In the genomic region with DNA sequence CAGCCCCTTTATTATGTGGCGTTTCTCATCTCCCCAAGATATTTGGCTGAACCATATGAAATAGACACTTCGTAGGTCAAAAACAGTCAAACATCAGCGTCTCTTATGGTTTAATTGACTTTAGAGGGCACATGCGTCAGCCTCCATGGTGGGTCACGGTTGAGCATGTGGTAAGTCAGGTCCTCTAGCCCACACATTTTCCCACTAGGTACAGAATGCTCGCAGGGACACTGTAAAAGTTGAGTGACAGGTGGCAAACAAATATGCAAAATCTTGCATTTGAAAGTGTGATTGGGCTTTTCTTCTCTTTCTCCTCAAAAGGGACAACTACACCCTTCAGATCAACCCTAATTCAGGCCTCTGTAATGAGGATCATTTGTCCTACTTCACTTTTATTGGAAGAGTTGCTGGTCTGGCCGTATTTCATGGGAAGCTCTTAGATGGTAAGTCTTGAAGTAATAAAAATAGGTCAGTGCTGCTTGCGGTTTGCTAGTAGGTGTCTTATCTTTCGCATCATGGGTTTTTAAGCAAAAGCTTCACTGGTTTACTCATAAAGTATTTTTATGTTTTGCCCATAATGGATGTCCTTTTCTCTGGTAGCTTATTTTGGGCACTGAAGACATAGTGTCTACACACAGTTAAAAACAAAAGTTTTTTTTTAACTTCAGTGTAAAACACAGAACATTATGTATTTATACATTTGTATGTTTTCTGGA, we compare ENCODE assay signal across 23 cellular contexts.
DNase-seq lines count a peak whose midpoint lies in the region; ATAC-seq, FAIRE-seq and TF ChIP-seq lines count a peak whose summit lies in the region.
"Had no signal": no experiment of that assay in that cellular context is flagged by ENCODE, and none has a peak within 500 bp of the region (broad histone marks: within the 10 kb centered on the region; RNA-seq: fewer than 3 reads in every experiment).

No MANE protein-coding gene starts in this region.

- POLR2A ChIA-PET in HEK293T (lab: Yijun Ruan, JAX) = no interaction called here

- FAIRE-seq in GM12892 (lab: Jason Lieb, UNC) = peak; percentile 87
- FAIRE-seq: endothelial cell of umbilical vein, H1 had no signal

- intact Hi-C loops in head of caudate nucleus (cut with DNase I) = no loop called here
- intact Hi-C loops in thyroid gland (cut with DNase I) = no loop called here

- no peak for TF ChIP-seq CTCF in thyroid gland (IDR thresholded peaks at IDR 0.05)

- CTCF ChIA-PET in HEK293T (lab: Yijun Ruan, JAX) = no interaction called here

- DNase-seq in GM12892 (ENCODE audit: insufficient read length) = no peak
- no peak for DNase-seq in HEK293T (ENCODE audit: extremely low spot score)
- DNase-seq in amniotic epithelial cell (ENCODE audit: low read depth) = peak; percentile 79
- no peak for DNase-seq in head of caudate nucleus
- DNase-seq in thyroid gland = no peak
- DNase-seq: activated CD8-positive, alpha-beta memory T cell treated with anti-CD3 and anti-CD28 coated beads, Interleukin-2, amount 50 U/mL, for 48 hours; activated CD8-positive, alpha-beta T cell treated with anti-CD3 and anti-CD28 coated beads for 36 hours; aorta; BE2C; DMS153; immature natural killer cell; Karpas-422; NCI-H1417 treated with DMSO at 0.1 percent for 48 hours; NCI-H2029 treated with DMSO at 0.1 percent for 48 hours; NCI-H345; ovary; SIG-M5 had no signal

- no peaks in the 10 kb centered on the region for H3K9me3 ChIP-seq in thyroid gland
- H3K9me3 ChIP-seq: BE2C, ovary, vagina had no signal

- WGBS in thyroid gland, 2 donors = 97 to 98% methylated on average over 9 of the region's 9 CpGs

- peaks cover 0 to 13% of the 10 kb centered on the region in 2 donors for H3K36me3 ChIP-seq in thyroid gland
- H3K36me3 ChIP-seq: BE2C, ovary, vagina had no signal

- no peaks in the 10 kb centered on the region for H3K27me3 ChIP-seq in thyroid gland
- H3K27me3 ChIP-seq: BE2C, ovary, vagina had no signal

- H3K27ac ChIP-seq in temporal lobe (ENCODE audit: low read depth, low read length) = peak overlapping the region; percentile 28
- no peak overlapping the region for H3K27ac ChIP-seq in thyroid gland
- H3K27ac ChIP-seq: ovary, vagina had no signal

- H3K4me1 ChIP-seq in thyroid gland = peaks cover 14 to 18% of the 10 kb centered on the region in 2 donors
- H3K4me1 ChIP-seq: BE2C, vagina had no signal

- H3K4me3 ChIP-seq in thyroid gland (replicated peaks in 1 of 3) = no peak overlapping the region
- H3K4me3 ChIP-seq: ovary, vagina had no signal

- ATAC-seq in HG03520 (IDR thresholded peaks at IDR 0.05; ENCODE audit: unreplicated experiment) = no peak
- ATAC-seq: activated CD8-positive, alpha-beta T cell treated with anti-CD3 and anti-CD28 coated beads for 36 hours; activated naive CD4-positive, alpha-beta T cell treated with anti-CD3 and anti-CD28 coated beads, Interleukin-2, amount 50 U/mL, for 72 hours had no signal

- no peak for TF ChIP-seq POLR2A in GM12892 (IDR thresholded peaks at IDR 0.05; ENCODE audit: low read depth, low read length)
- no peak for TF ChIP-seq POLR2A in thyroid gland (IDR thresholded peaks at IDR 0.05)

TF ChIP-seq in HEK293T, 16 proteins besides CTCF, POLR2A, EP300 and RAD21:
- no peak for TF ChIP-seq BHLHE40 (IDR thresholded peaks at IDR 0.05; ENCODE audit: borderline replicate concordance)
- TF ChIP-seq, protein P1, sequence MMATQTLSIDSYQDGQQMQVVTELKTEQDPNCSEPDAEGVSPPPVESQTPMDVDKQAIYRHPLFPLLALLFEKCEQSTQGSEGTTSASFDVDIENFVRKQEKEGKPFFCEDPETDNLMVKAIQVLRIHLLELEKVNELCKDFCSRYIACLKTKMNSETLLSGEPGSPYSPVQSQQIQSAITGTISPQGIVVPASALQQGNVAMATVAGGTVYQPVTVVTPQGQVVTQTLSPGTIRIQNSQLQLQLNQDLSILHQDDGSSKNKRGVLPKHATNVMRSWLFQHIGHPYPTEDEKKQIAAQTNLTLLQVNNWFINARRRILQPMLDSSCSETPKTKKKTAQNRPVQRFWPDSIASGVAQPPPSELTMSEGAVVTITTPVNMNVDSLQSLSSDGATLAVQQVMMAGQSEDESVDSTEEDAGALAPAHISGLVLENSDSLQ (IDR thresholded peaks at IDR 0.05) = peak; percentile 60
